In genomic region chrX:68440438-68440837, GRCh38 we compare ENCODE assay signal across 18 cellular contexts. TPM values are rescaled to one million over a fixed set of nuclear protein-coding genes. Genes with fewer than 3 reads are reported as not detected.
DNase-seq lines count a peak whose midpoint lies in the region; ATAC-seq, FAIRE-seq and TF ChIP-seq lines count a peak whose summit lies in the region.
"Had no signal": no experiment of that assay in that cellular context is flagged by ENCODE, and none has a peak within 500 bp of the region (broad histone marks: within the 10 kb centered on the region; RNA-seq: fewer than 3 reads in every experiment).

No MANE protein-coding gene starts in this region.

- H3K4me2 ChIP-seq in astrocyte (ENCODE audit: low read length), result no peak overlapping the region
- H3K4me2 ChIP-seq: PC-9, SK-N-SH had no signal

- H4K20me1 ChIP-seq in astrocyte (ENCODE audit: insufficient read depth, low read length), result no peaks in the 10 kb centered on the region

- H3K27ac Mint-ChIP-seq in astrocyte (ENCODE audit: unreplicated experiment), result no peak overlapping the region
- H3K27ac Mint-ChIP-seq in WTC11, result no peak overlapping the region
- H3K27ac Mint-ChIP-seq in Caco-2 (ENCODE audit: unreplicated experiment), result no peak overlapping the region

- no peaks in the 10 kb centered on the region for H3K9me3 Mint-ChIP-seq in astrocyte (ENCODE audit: unreplicated experiment)
- no peaks in the 10 kb centered on the region for H3K9me3 Mint-ChIP-seq in WTC11
- H3K9me3 Mint-ChIP-seq in Caco-2 (ENCODE audit: unreplicated experiment), result no peaks in the 10 kb centered on the region
- H3K9me3 Mint-ChIP-seq: IgD-negative memory B cell had no signal

- CTCF ChIA-PET in WTC11 (lab: Charles Lee) (no interaction called here), Caco-2 (lab: Charles Lee) (interaction anchor here (0.7 kb wide), 1 partner anchor 55 kb away, joined by 4 read pairs; no protein-coding TSS in a partner anchor)

- no peaks in the 10 kb centered on the region for H3K36me3 ChIP-seq in right atrium auricular region
- no peaks in the 10 kb centered on the region for H3K36me3 ChIP-seq in astrocyte (ENCODE audit: insufficient read depth, low read length)
- H3K36me3 ChIP-seq in Caco-2 (ENCODE audit: control insufficient read depth, insufficient read depth, low read length), result no peaks in the 10 kb centered on the region
- H3K36me3 ChIP-seq: BE2C had no signal

- H3K4me1 Mint-ChIP-seq in astrocyte (ENCODE audit: low read depth, unreplicated experiment) (peaks cover 8% of the 10 kb centered on the region), WTC11 (no peaks in the 10 kb centered on the region), Caco-2 (ENCODE audit: low read depth, unreplicated experiment) (no peaks in the 10 kb centered on the region)

- H3K9ac ChIP-seq in astrocyte (ENCODE audit: low read length), result no peak overlapping the region
- H3K9ac ChIP-seq: SK-N-SH had no signal

- H3K4me1 ChIP-seq in right atrium auricular region, result peaks cover 0 to 8% of the 10 kb centered on the region in 2 donors
- H3K4me1 ChIP-seq in astrocyte (ENCODE audit: insufficient read depth, low read length), result peaks cover 7% of the 10 kb centered on the region
- no peaks in the 10 kb centered on the region for H3K4me1 ChIP-seq in Caco-2
- H3K4me1 ChIP-seq: BE2C had no signal

- intact Hi-C loops in Right ventricle myocardium inferior (cut with DNase I), result no loop called here
- intact Hi-C loops in left colon (cut with DNase I, micrococcal nuclease), result no loop called here
- intact Hi-C loops in Caco-2 (cut with micrococcal nuclease; ENCODE audit: unreplicated experiment), result no loop called here

- TF ChIP-seq CTCF in right atrium auricular region (IDR thresholded peaks at IDR 0.05) (no peak), astrocyte (IDR thresholded peaks at IDR 0.05; ENCODE audit: insufficient read depth, low read depth, low read length) (no peak), WTC11 (IDR thresholded peaks at IDR 0.05) (no peak), Caco-2 (IDR thresholded peaks at IDR 0.05; ENCODE audit: insufficient read depth in 1 of 2, low read depth in 1 of 2, low read length in 1 of 2, severe bottlenecking in 1 of 2, unreplicated experiment in 1 of 2) (no peak)

- no peaks in the 10 kb centered on the region for H3K9me3 ChIP-seq in right atrium auricular region
- no peaks in the 10 kb centered on the region for H3K9me3 ChIP-seq in astrocyte (ENCODE audit: insufficient read depth, low read depth, low read length)
- H3K9me3 ChIP-seq in Caco-2, result no peaks in the 10 kb centered on the region
- H3K9me3 ChIP-seq: BE2C, SK-N-SH had no signal

- ATAC-seq in Right ventricle myocardium inferior (peak; percentile 5), left colon (peak; percentile 29), WTC11 (no peak)

- no peaks in the 10 kb centered on the region for H3K27me3 Mint-ChIP-seq in astrocyte (ENCODE audit: low read depth, unreplicated experiment)
- H3K27me3 Mint-ChIP-seq in WTC11 (ENCODE audit: low read depth), result no peaks in the 10 kb centered on the region
- no peaks in the 10 kb centered on the region for H3K27me3 Mint-ChIP-seq in Caco-2 (ENCODE audit: insufficient read depth, unreplicated experiment)

- H3K36me3 Mint-ChIP-seq in astrocyte (ENCODE audit: low read depth, unreplicated experiment) (no peaks in the 10 kb centered on the region), WTC11 (no peaks in the 10 kb centered on the region), Caco-2 (ENCODE audit: insufficient read depth, unreplicated experiment) (no peaks in the 10 kb centered on the region)

- POLR2A ChIA-PET in WTC11 (lab: Charles Lee), result no interaction called here
- POLR2A ChIA-PET in Caco-2 (lab: Charles Lee), result no interaction called here

- no peaks in the 10 kb centered on the region for H3K79me2 ChIP-seq in astrocyte (ENCODE audit: insufficient read depth, low read length)

- no peak for DNase-seq in Right ventricle myocardium inferior (ENCODE audit: missing footprints)
- DNase-seq in right atrium auricular region (ENCODE audit: low spot score), result no peak
- DNase-seq in astrocyte (ENCODE audit: low read depth), result no peak
- no peak for DNase-seq in left colon
- DNase-seq in superior temporal gyrus (ENCODE audit: extremely low spot score), result no peak
- DNase-seq in WTC11 (ENCODE audit: low spot score), result no peak
- no peak for DNase-seq in Caco-2
- DNase-seq: GF-D8, Kasumi-1, NCI-H1417 treated with DMSO at 0.1 percent for 48 hours, NCI-H187, RPMI8226, SHP77 treated with DMSO at 0.1 percent for 48 hours had no signal

- H3K4me3 Mint-ChIP-seq in astrocyte (ENCODE audit: unreplicated experiment) (no peak overlapping the region), WTC11 (no peak overlapping the region), Caco-2 (ENCODE audit: unreplicated experiment) (no peak overlapping the region)
- H3K4me3 Mint-ChIP-seq: IgD-negative memory B cell had no signal

- no peak overlapping the region for H3K4me3 ChIP-seq in right atrium auricular region
- no peak overlapping the region for H3K4me3 ChIP-seq in astrocyte (ENCODE audit: insufficient read depth, low read depth, low read length)
- no peak overlapping the region for H3K4me3 ChIP-seq in Caco-2 (ENCODE audit: low read depth, low read length)
- H3K4me3 ChIP-seq: PC-9 had no signal

- peak; percentile 91 for FAIRE-seq in astrocyte (lab: Jason Lieb, UNC)
- FAIRE-seq: H1 had no signal

- H3K27me3 ChIP-seq in right atrium auricular region, result no peaks in the 10 kb centered on the region
- H3K27me3 ChIP-seq in astrocyte (ENCODE audit: insufficient read depth, low read length), result no peaks in the 10 kb centered on the region
- H3K27me3 ChIP-seq in Caco-2 (replicated peaks; ENCODE audit: control insufficient read depth, insufficient read depth, low read length), result no peaks in the 10 kb centered on the region
- H3K27me3 ChIP-seq: BE2C had no signal

- H3K27ac ChIP-seq in right atrium auricular region (no peak overlapping the region), astrocyte (ENCODE audit: low read depth, low read length) (no peak overlapping the region)
- H3K27ac ChIP-seq: PC-9 had no signal

- no TSS peak for BruUV-seq in Caco-2 (replicated peaks; lab: Mats Ljungman, UMichigan)

- H2AFZ ChIP-seq in astrocyte (ENCODE audit: low read depth, low read length), result no peak overlapping the region
- H2AFZ ChIP-seq: PC-9 had no signal

TF ChIP-seq in WTC11, 78 proteins besides CTCF, POLR2A, EP300 and RAD21:
- no peak for TF ChIP-seq FOXK1 (CRISPR knock-in tag; IDR thresholded peaks at IDR 0.05)
- no peak for TF ChIP-seq ZMAT4 (CRISPR knock-in tag; IDR thresholded peaks at IDR 0.05)
- no peak for TF ChIP-seq ZBTB21 (CRISPR knock-in tag; IDR thresholded peaks at IDR 0.05; ENCODE audit: borderline replicate concordance)

RNA-seq across cellular contexts. Expression of gene OPHN1, which starts 7.1 kb away (rescaled TPM):
- total RNA-seq in Right ventricle myocardium inferior, result 8.0 TPM
- 1 to 10 TPM; 2.5 to 4.3 TPM for total RNA-seq in right atrium auricular region
- total RNA-seq in astrocyte, result 3.7 and 5.1 TPM in 2 replicates
- 1 to 10 TPM; 5.0 to 7.6 TPM for total RNA-seq in left colon
- total RNA-seq in WTC11 (2021), result 3.7 to 4.7 TPM (median 4.4 TPM) in 3 replicates
- 2.8 and 4.6 TPM in 2 replicates for total RNA-seq in Caco-2 (2022)

RNA-seq across cellular contexts. Expression of gene YIPF6, which starts 58.4 kb away (rescaled TPM):
- total RNA-seq in Right ventricle myocardium inferior (31.9 TPM), right atrium auricular region (10 to 100 TPM; 20.1 to 23.4 TPM), astrocyte (33.0 and 38.2 TPM in 2 replicates), left colon (10 to 100 TPM; 53.4 to 57.8 TPM), WTC11 (2021) (34.2 to 40.5 TPM (median 38.8 TPM) in 3 replicates), Caco-2 (2022) (42.0 and 43.5 TPM in 2 replicates)
